In genomic region chr3:185489462-185489861, GRCh38 we compare ENCODE assay signal across 19 cellular contexts. TPM values are rescaled to one million over a fixed set of nuclear protein-coding genes. Genes with fewer than 3 reads are reported as not detected.
DNase-seq lines count a peak whose midpoint lies in the region; ATAC-seq, FAIRE-seq and TF ChIP-seq lines count a peak whose summit lies in the region.
"Had no signal": no experiment of that assay in that cellular context is flagged by ENCODE, and none has a peak within 500 bp of the region (broad histone marks: within the 10 kb centered on the region; RNA-seq: fewer than 3 reads in every experiment).

No MANE protein-coding gene starts in this region.

- H3K9me3 ChIP-seq in colonic mucosa (no peaks in the 10 kb centered on the region), HepG2 (ENCODE audit: low read length) (no peaks in the 10 kb centered on the region), small intestine (ENCODE audit: control insufficient read depth, low read depth) (no peaks in the 10 kb centered on the region), OCI-LY7 (ENCODE audit: low read length) (no peaks in the 10 kb centered on the region)
- H3K9me3 ChIP-seq: A549, HAP-1, SK-N-SH had no signal

- H3K4me1 ChIP-seq in colonic mucosa (peaks cover 3% of the 10 kb centered on the region), HepG2 (ENCODE audit: insufficient read depth, low read length) (peaks cover 20% of the 10 kb centered on the region), small intestine (ENCODE audit: control insufficient read depth in 2 of 2, insufficient read depth in 1 of 2, low read depth in 1 of 2, low read length in 1 of 2) (no peaks in the 10 kb centered on the region), OCI-LY7 (ENCODE audit: insufficient read depth, low read length, poor library complexity, severe bottlenecking) (no peaks in the 10 kb centered on the region)
- H3K4me1 ChIP-seq: A549, HAP-1 had no signal

- no peak for TF ChIP-seq RAD21 in HepG2 (CRISPR knock-in tag; IDR thresholded peaks at IDR 0.05)

- intact Hi-C loops in colonic mucosa (cut with DNase I) (no loop called here), HepG2 (cut with micrococcal nuclease; ENCODE audit: unreplicated experiment) (no loop called here), head of caudate nucleus (cut with DNase I) (no loop called here), OCI-LY7 (cut with micrococcal nuclease; ENCODE audit: unreplicated experiment) (no loop called here)

- CTCF ChIA-PET in HepG2 (lab: Yijun Ruan, JAX; ENCODE audit: low intra/inter-chr PET ratio, low total read pairs), result no interaction called here
- CTCF ChIA-PET in OCI-LY7 (lab: Charles Lee; ENCODE audit: unreplicated experiment), result no interaction called here

- H3K9ac ChIP-seq in colonic mucosa (ENCODE audit: low read depth in 2 of 2, low read length in 2 of 2) (no peak overlapping the region), HepG2 (ENCODE audit: insufficient read depth, low read depth, low read length) (no peak overlapping the region)
- H3K9ac ChIP-seq: SK-N-SH had no signal

- no peaks in the 10 kb centered on the region for H3K27me3 ChIP-seq in colonic mucosa
- H3K27me3 ChIP-seq in HepG2 (ENCODE audit: control insufficient read depth in 1 of 2, insufficient read depth in 2 of 2, low read length in 2 of 2), result no peaks in the 10 kb centered on the region
- H3K27me3 ChIP-seq in small intestine (ENCODE audit: control insufficient read depth in 2 of 2, insufficient read depth in 2 of 2, low read length in 2 of 2), result no peaks in the 10 kb centered on the region

- ATAC-seq in HepG2, result peak; percentile 24
- ATAC-seq: A549 had no signal

- H3K27ac ChIP-seq in colonic mucosa (no peak overlapping the region), HepG2 (ENCODE audit: extremely low read length, insufficient read depth, low read length) (peak overlapping the region; percentile 2), small intestine (ENCODE audit: low read depth in 1 of 2, low read length in 1 of 2) (no peak overlapping the region), OCI-LY7 (ENCODE audit: low read depth, low read length, poor library complexity, severe bottlenecking) (no peak overlapping the region)
- H3K27ac ChIP-seq: A549 had no signal

- H3K4me3 ChIP-seq in colonic mucosa, result no peak overlapping the region
- H3K4me3 ChIP-seq in HepG2 (replicated peaks in 1 of 3; ENCODE audit: insufficient read depth in 1 of 3, low read depth in 2 of 3, low read length in 3 of 3), result no peak overlapping the region
- no peak overlapping the region for H3K4me3 ChIP-seq in small intestine (ENCODE audit: low read depth in 1 of 2, low read length in 2 of 2)
- H3K4me3 ChIP-seq in OCI-LY7 (ENCODE audit: low read depth, low read length, poor library complexity, severe bottlenecking), result no peak overlapping the region
- H3K4me3 ChIP-seq: A549, HAP-1 had no signal

- H2AFZ ChIP-seq in HepG2 (ENCODE audit: low read length) (no peak overlapping the region), OCI-LY7 (ENCODE audit: low read length) (no peak overlapping the region)

- DNase-seq in GM12892 (ENCODE audit: insufficient read length) (no peak), colonic mucosa (peak; percentile 65), HepG2 (ENCODE audit: low spot score) (peak; percentile 37), small intestine (peak; percentile 94), NCI-H128 (lab: John Stamatoyannopoulos, UW; ENCODE audit: unreplicated experiment) (no peak), superior temporal gyrus (ENCODE audit: extremely low spot score) (no peak), head of caudate nucleus (no peak), OCI-LY7 (ENCODE audit: low spot score) (no peak)
- DNase-seq: CD4-positive, alpha-beta T cell; KBM-7; NCI-H1105 treated with DMSO at 0.1 percent for 48 hours; NCI-H1694 treated with DMSO at 0.1 percent for 48 hours; NCI-H510A; NCI-H774; RPMI8226; SHP77 treated with DMSO at 0.1 percent for 48 hours; SK-N-SH had no signal

- H3K4me2 ChIP-seq in HepG2 (ENCODE audit: low read depth, low read length), result no peak overlapping the region
- no peak overlapping the region for H3K4me2 ChIP-seq in OCI-LY7 (ENCODE audit: low read length)
- H3K4me2 ChIP-seq: A549, SK-N-SH had no signal

- in situ Hi-C loops in HepG2 (cut with HindIII; ENCODE audit: extremely low pct_ligation_motif_present, low pct_unique_long_range_greater_than_20kb), result no loop called here

- TF ChIP-seq POLR2A in GM12892 (IDR thresholded peaks at IDR 0.05; ENCODE audit: low read depth, low read length), result peak; percentile 34; the same call in 1 of the 2 replicates
- TF ChIP-seq POLR2A in HepG2 (IDR thresholded peaks at IDR 0.05; ENCODE audit: insufficient read depth in 1 of 2, low read depth in 2 of 2, low read length in 2 of 2), result no peak; a peak in 1 of 4 replicates

- POLR2A ChIA-PET in HepG2 (lab: Yijun Ruan, JAX) (interaction anchor here (0.9 kb wide), 1 partner anchor 10 kb away, joined by 3 read pairs; the partner anchor contains the start of gene TMEM41A), OCI-LY7 (lab: Charles Lee) (interaction anchor here (0.6 to 1.4 kb wide), 2 partner anchors 10 to 63 kb away, joined by 3 read pairs; no protein-coding TSS in a partner anchor)

- peaks cover 3% of the 10 kb centered on the region; the same call in 1 of the 2 replicates for H4K20me1 ChIP-seq in HepG2 (ENCODE audit: insufficient read depth, low read length)
- H4K20me1 ChIP-seq in OCI-LY7 (ENCODE audit: insufficient read depth, low read length), result no peaks in the 10 kb centered on the region

- H3K36me3 ChIP-seq in colonic mucosa (peaks cover 5% of the 10 kb centered on the region), HepG2 (replicated peaks in 1 of 2; ENCODE audit: control insufficient read depth in 1 of 2, insufficient read depth in 2 of 2, low read length in 2 of 2) (peaks cover 14 to 38% of the 10 kb centered on the region in 2 experiments; a peak in 4 of 5 replicates), small intestine (ENCODE audit: control insufficient read depth in 2 of 2, insufficient read depth in 2 of 2, low read length in 2 of 2) (peaks cover 6 to 24% of the 10 kb centered on the region in 2 donors), OCI-LY7 (ENCODE audit: insufficient read depth, low read length) (peaks cover 13% of the 10 kb centered on the region)

- TF ChIP-seq CTCF in colonic mucosa (IDR thresholded peaks at IDR 0.05) (no peak), HepG2 (CRISPR knock-in tag; IDR thresholded peaks at IDR 0.05) (no peak), OCI-LY7 (conservative IDR thresholded peaks at IDR 0.05; ENCODE audit: low read length) (no peak)

- TF ChIP-seq EP300 in HepG2 (IDR thresholded peaks at IDR 0.05; ENCODE audit: low read depth in 2 of 2, low read length in 2 of 2), result peak in 1 of 2 experiments; percentile 66; a peak in 1 of 4 replicates
- TF ChIP-seq EP300 in HepG2 (CRISPR knock-in tag; IDR thresholded peaks at IDR 0.05; ENCODE audit: borderline replicate concordance), result 0 out of 2 replicates have a peak, but pooled peaks have one; percentile 10

- BruUV-seq in HepG2 (replicated peaks; lab: Mats Ljungman, UMichigan) (no TSS peak), OCI-LY7 (replicated peaks; lab: Mats Ljungman, UMichigan) (no TSS peak)

- H3K79me2 ChIP-seq in HepG2 (ENCODE audit: insufficient read depth, low read length), result no peaks in the 10 kb centered on the region
- H3K79me2 ChIP-seq in OCI-LY7 (ENCODE audit: insufficient read depth, low read depth, low read length), result no peaks in the 10 kb centered on the region

- FAIRE-seq in GM12892 (lab: Jason Lieb, UNC) (no peak), HepG2 (lab: Jason Lieb, UNC) (peak; percentile 90), small intestine (lab: Jason Lieb, UNC) (no peak)
- FAIRE-seq: A549 had no signal

- H3K9me2 ChIP-seq in OCI-LY7 (ENCODE audit: insufficient read depth, low read length), result no peaks in the 10 kb centered on the region
- H3K9me2 ChIP-seq: SK-N-SH had no signal

- WGBS in HepG2 (ENCODE audit: low lambda C conversion rate), result 21% methylated on average over 3 of the region's 3 CpGs
- 18 to 59% (median 30%) methylated on average over 3 of the region's 3 CpGs for WGBS in small intestine, 3 donors

TF ChIP-seq in HepG2, 621 proteins besides CTCF, POLR2A, EP300 and RAD21 (continues in another document):
- TF ChIP-seq NFE2L1 (CRISPR knock-in tag; IDR thresholded peaks at IDR 0.05; ENCODE audit: borderline replicate concordance), result no peak
- TF ChIP-seq FOXP1 (IDR thresholded peaks at IDR 0.05), result no peak
- TF ChIP-seq FOXP1 (CRISPR knock-in tag; IDR thresholded peaks at IDR 0.05), result peak; percentile 21; the same call in 1 of the 2 replicates
- TF ChIP-seq ZNF468 (CRISPR knock-in tag; IDR thresholded peaks at IDR 0.05), result no peak
- TF ChIP-seq ARNT2 (CRISPR knock-in tag; IDR thresholded peaks at IDR 0.05; ENCODE audit: low read depth), result no peak

RNA-seq across cellular contexts. Expression of gene TMEM41A, which starts 9.4 kb away (rescaled TPM):
- 10.6 TPM for polyA plus RNA-seq in GM12892 (2012; ENCODE audit: missing spikeins)
- total RNA-seq in colonic mucosa (10 to 100 TPM; 14.8 to 22.4 TPM), HepG2 (2016; rRNA removed; fragmentation: Illumina TruSeq; extraction: Trizol) (24.2 and 40.0 TPM in 2 replicates), OCI-LY7 (2022) (9.8 and 11.0 TPM in 2 replicates)
- 13.6 and 15.2 TPM in 2 replicates for total RNA-seq in HepG2 (2016; cell fraction: cytosol; rRNA removed; fragmentation: Illumina TruSeq; extraction: Trizol; ENCODE audit: low read depth)
- 24.9 and 39.6 TPM in 2 replicates for total RNA-seq in HepG2 (2016; cell fraction: insoluble cytoplasmic fraction; rRNA removed; fragmentation: Illumina TruSeq; extraction: Trizol)
- total RNA-seq in HepG2 (2016; cell fraction: membrane; rRNA removed; fragmentation: Illumina TruSeq; extraction: Trizol), result 29.5 and 32.0 TPM in 2 replicates
- 45.6 and 52.4 TPM in 2 replicates for total RNA-seq in HepG2 (2016; cell fraction: nucleus; rRNA removed; fragmentation: Illumina TruSeq; extraction: Trizol)
- polyA plus RNA-seq in HepG2 (2011; rRNA removed) (27.9 and 30.0 TPM in 2 replicates), small intestine (10 to 100 TPM; 20.5 to 42.7 (median 33.0) TPM)
- 19.8 and 29.4 TPM in 2 replicates for polyA plus RNA-seq in HepG2 (2011; cell fraction: cytosol; rRNA removed)
- polyA plus RNA-seq in HepG2 (2011; cell fraction: nucleus; rRNA removed), result 25.5 and 31.3 TPM in 2 replicates
- polyA plus RNA-seq in HepG2 (2012), result 18.7 and 20.4 TPM in 2 replicates
- polyA plus RNA-seq in HepG2 (2016; cell fraction: cytosol; fragmentation: Illumina TruSeq; extraction: Trizol; ENCODE audit: low read depth), result 7.9 and 8.4 TPM in 2 replicates
- 28.3 and 31.2 TPM in 2 replicates for polyA plus RNA-seq in HepG2 (2016; cell fraction: insoluble cytoplasmic fraction; fragmentation: Illumina TruSeq; extraction: Trizol; ENCODE audit: low read depth)
- polyA plus RNA-seq in HepG2 (2016; cell fraction: membrane; fragmentation: Illumina TruSeq; extraction: Trizol; ENCODE audit: low read depth), result 19.0 and 19.8 TPM in 2 replicates
- 61.2 and 62.8 TPM in 2 replicates for polyA plus RNA-seq in HepG2 (2016; cell fraction: nucleus; fragmentation: Illumina TruSeq; extraction: Trizol; ENCODE audit: insufficient read depth, low read depth)
- 43.9 and 54.9 TPM in 2 replicates for polyA minus RNA-seq in HepG2 (2011; rRNA and poly(A)+ RNA removed; ENCODE audit: low replicate concordance)
- 13.8 and 18.0 TPM in 2 replicates for polyA minus RNA-seq in HepG2 (2011; cell fraction: cytosol; rRNA and poly(A)+ RNA removed)
- polyA minus RNA-seq in HepG2 (2011; cell fraction: nucleus; rRNA and poly(A)+ RNA removed), result 39.3 and 51.3 TPM in 2 replicates
- 5.5 and 7.0 TPM in 2 replicates for total RNA-seq in OCI-LY7 (2014; rRNA removed; shearing (Covaris generic))

Comparison
In these comparisons a context has a peak if more than half of its experiments do, and no peak if none do; other contexts are left out.
1. DNase-seq: peak in colonic mucosa (single experiment), HepG2 (single experiment) and small intestine (single experiment); none in GM12892 (single experiment), NCI-H128 (single experiment), superior temporal gyrus (single experiment), head of caudate nucleus (0 of 42) and OCI-LY7 (single experiment).